ENCODE assay signal across 1 cellular context in the genomic region with DNA sequence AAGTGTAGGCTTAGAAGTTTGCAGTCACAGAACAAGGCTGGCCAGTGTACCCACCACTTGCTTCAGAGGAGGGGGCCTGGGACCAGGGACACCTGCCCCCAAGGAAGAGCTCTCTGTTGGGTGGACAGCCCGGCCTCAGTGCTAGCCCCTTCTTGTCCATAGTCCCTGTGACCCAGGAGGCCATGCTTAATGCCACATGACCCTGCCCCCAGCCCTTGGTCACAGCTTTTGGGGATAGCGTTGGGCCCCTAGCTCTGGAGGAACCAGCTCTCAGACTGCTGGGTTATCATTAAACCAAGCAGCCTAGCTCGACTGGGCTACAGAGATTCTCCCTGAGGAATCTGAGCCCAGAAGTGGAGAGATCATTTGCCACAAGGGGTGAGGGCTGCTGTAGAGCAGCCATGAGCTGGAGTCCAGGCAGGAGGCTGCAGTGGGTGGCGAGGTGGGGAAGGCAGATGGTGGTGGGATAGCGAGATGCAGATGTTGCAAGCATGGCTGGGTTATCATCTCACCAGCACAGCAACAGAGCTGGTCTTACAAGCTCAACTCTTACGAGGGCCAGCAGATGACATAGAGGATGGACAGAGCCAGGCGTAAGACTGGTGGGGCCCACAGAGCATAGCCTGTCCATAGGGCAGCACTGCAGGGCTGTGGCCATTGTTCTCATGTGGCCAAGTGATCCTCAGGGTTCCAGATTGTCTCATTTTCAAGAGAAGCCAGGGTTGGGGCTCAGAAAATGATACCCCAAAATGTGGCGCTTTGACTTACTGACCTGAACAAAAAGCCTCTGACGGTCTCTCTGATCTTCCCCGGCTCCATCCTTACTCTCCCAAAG.
TF ChIP-seq lines count a peak whose summit lies in the region.

No MANE protein-coding gene starts in this region.

TF ChIP-seq in H1, 55 proteins besides CTCF, POLR2A, EP300 and RAD21:
- TF ChIP-seq BRCA1 (IDR thresholded peaks at IDR 0.05; ENCODE audit: low read depth, low read length) (no peak), SIX5 (IDR thresholded peaks at IDR 0.05; ENCODE audit: low read depth, low read length) (no peak), CEBPB (IDR thresholded peaks at IDR 0.05; ENCODE audit: low read depth, low read length) (no peak), RNF2 (IDR thresholded peaks at IDR 0.05; ENCODE audit: borderline replicate concordance, low read depth, low read length, missing control alignments, poor library complexity, severe bottlenecking) (no peak), CBX8 (IDR thresholded peaks at IDR 0.05; ENCODE audit: borderline replicate concordance, low read depth, low read length) (no peak), NANOG (IDR thresholded peaks at IDR 0.05; ENCODE audit: insufficient read depth, low read depth, low read length, poor library complexity, severe bottlenecking) (no peak), SRF (IDR thresholded peaks at IDR 0.05; ENCODE audit: low read depth, low read length) (no peak), GTF2F1 (IDR thresholded peaks at IDR 0.05; ENCODE audit: borderline replicate concordance, low read depth, low read length) (no peak), GABPA (IDR thresholded peaks at IDR 0.05; ENCODE audit: borderline replicate concordance, insufficient read depth, low read length) (no peak), NRF1 (IDR thresholded peaks at IDR 0.05; ENCODE audit: low read depth, low read length) (no peak), E2F6 (IDR thresholded peaks at IDR 0.05) (no peak), BCL11A (IDR thresholded peaks at IDR 0.05; ENCODE audit: low read depth in 2 of 2, low read length in 2 of 2) (no peak), TAF7 (optimal IDR thresholded peaks at IDR 0.05; ENCODE audit: borderline replicate concordance, low read depth, low read length) (no peak), KDM4A (IDR thresholded peaks at IDR 0.05; ENCODE audit: low read depth, low read length, severe bottlenecking) (no peak), ZNF274 (IDR thresholded peaks at IDR 0.05; ENCODE audit: borderline replicate concordance, extremely low read depth, low read length) (no peak), MAFK (IDR thresholded peaks at IDR 0.05; ENCODE audit: low read depth, low read length) (no peak), CHD1 (IDR thresholded peaks at IDR 0.05; ENCODE audit: low read depth, low read length) (no peak), HDAC2 (IDR thresholded peaks at IDR 0.05; ENCODE audit: borderline replicate concordance in 1 of 2, low read depth in 2 of 2, low read length in 2 of 2) (no peak)
- TF ChIP-seq, protein P1, sequence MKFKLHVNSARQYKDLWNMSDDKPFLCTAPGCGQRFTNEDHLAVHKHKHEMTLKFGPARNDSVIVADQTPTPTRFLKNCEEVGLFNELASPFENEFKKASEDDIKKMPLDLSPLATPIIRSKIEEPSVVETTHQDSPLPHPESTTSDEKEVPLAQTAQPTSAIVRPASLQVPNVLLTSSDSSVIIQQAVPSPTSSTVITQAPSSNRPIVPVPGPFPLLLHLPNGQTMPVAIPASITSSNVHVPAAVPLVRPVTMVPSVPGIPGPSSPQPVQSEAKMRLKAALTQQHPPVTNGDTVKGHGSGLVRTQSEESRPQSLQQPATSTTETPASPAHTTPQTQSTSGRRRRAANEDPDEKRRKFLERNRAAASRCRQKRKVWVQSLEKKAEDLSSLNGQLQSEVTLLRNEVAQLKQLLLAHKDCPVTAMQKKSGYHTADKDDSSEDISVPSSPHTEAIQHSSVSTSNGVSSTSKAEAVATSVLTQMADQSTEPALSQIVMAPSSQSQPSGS (IDR thresholded peaks at IDR 0.05; ENCODE audit: low read length), result no peak
- TF ChIP-seq, protein P2, sequence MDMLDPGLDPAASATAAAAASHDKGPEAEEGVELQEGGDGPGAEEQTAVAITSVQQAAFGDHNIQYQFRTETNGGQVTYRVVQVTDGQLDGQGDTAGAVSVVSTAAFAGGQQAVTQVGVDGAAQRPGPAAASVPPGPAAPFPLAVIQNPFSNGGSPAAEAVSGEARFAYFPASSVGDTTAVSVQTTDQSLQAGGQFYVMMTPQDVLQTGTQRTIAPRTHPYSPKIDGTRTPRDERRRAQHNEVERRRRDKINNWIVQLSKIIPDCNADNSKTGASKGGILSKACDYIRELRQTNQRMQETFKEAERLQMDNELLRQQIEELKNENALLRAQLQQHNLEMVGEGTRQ (IDR thresholded peaks at IDR 0.05; ENCODE audit: low read length), result no peak
